12 cellular contexts compared by ENCODE assay signal in genomic region chr13:35484384-35484783, GRCh38. TPM values are rescaled to one million over a fixed set of nuclear protein-coding genes. Genes with fewer than 3 reads are reported as not detected.
"Had no signal": no experiment of that assay in that cellular context is flagged by ENCODE, and none has a peak within 500 bp of the region (broad histone marks: within the 10 kb centered on the region; RNA-seq: fewer than 3 reads in every experiment).

No MANE protein-coding gene starts in this region.

- H2AFZ ChIP-seq: parathyroid adenoma had no signal

- H3K9ac ChIP-seq: parathyroid adenoma had no signal

- DNase-seq: amygdala, brain microvascular endothelial cell, dermis blood vessel endothelial cell, endodermal cell, naive B cell, thyroid gland, uterus had no signal

- H3K9me3 ChIP-seq: thyroid gland, uterus had no signal

- H3K4me1 ChIP-seq: parathyroid adenoma, thyroid gland, uterus had no signal

- H3K27me3 ChIP-seq: brain microvascular endothelial cell, thyroid gland, uterus had no signal

- H3K36me3 ChIP-seq: brain microvascular endothelial cell, thyroid gland, uterus had no signal

- H3K4me3 ChIP-seq: skin epidermis, thyroid gland, uterus had no signal

- H3K27ac ChIP-seq: brain microvascular endothelial cell, parathyroid adenoma, skin epidermis, thyroid gland, uterus had no signal

- H3K79me2 ChIP-seq: parathyroid adenoma had no signal

RNA-seq across cellular contexts. Expression of gene MAB21L1, which starts 7.9 kb away (rescaled TPM):
- total RNA-seq: activated naive CD4-positive, alpha-beta T cell treated with anti-CD3 and anti-CD28 coated beads, Interleukin-2, amount 50 U/mL, for 72 hours; glomerular endothelial cell; lung microvascular endothelial cell had no signal
